ENCODE assay signal across 33 cellular contexts in genomic region chr2:236303935-236304334, GRCh38. TPM values are rescaled to one million over a fixed set of nuclear protein-coding genes. Genes with fewer than 3 reads are reported as not detected.
"Had no signal": no experiment of that assay in that cellular context is flagged by ENCODE, and none has a peak within 500 bp of the region (broad histone marks: within the 10 kb centered on the region; RNA-seq: fewer than 3 reads in every experiment).

No MANE protein-coding gene starts in this region.

- DNase-seq: natural killer cell; occipital lobe; ovary; posterior cingulate gyrus; psoas muscle; right cardiac atrium; spleen; stimulated activated CD4-positive, alpha-beta T cell treated with anti-CD3 and anti-CD28 coated beads, Interleukin-12 subunit alpha, Interleukin-12 subunit beta, amount 100 ng/mL, for 4 hours; stimulated activated CD4-positive, alpha-beta T cell treated with anti-CD3 and anti-CD28 coated beads, Interleukin-1b, Interleukin-23, amount 100 ng/mL, for 48 hours; stimulated activated CD4-positive, alpha-beta T cell treated with anti-CD3 and anti-CD28 coated beads, Interleukin-4, amount 100 ng/mL, for 1 hour; stimulated activated CD4-positive, alpha-beta T cell treated with anti-CD3 and anti-CD28 coated beads, Interleukin-4, amount 100 ng/mL, for 4 hours; stimulated activated CD8-positive, alpha-beta memory T cell treated with anti-CD3 and anti-CD28 coated beads, Interleukin-4, amount 100 ng/mL, for 48 hours; stimulated activated naive CD4-positive, alpha-beta T cell; stimulated activated naive CD8-positive, alpha-beta T cell treated with anti-CD3 and anti-CD28 coated beads, Interleukin-15, amount 100 ng/mL, for 72 hours; stimulated activated naive CD8-positive, alpha-beta T cell treated with anti-CD3 and anti-CD28 coated beads, Interleukin-15, Interleukin-2, amounts not matched to agents 100 U/mL and 50 U/mL, for 24 hours; substantia nigra; testis; tibial artery; transverse colon; upper lobe of right lung; uterus had no signal

- H3K36me3 ChIP-seq: neural progenitor cell, ovary, spleen, suprapubic skin, tibial artery, transverse colon, upper lobe of right lung, uterus had no signal

- H3K4me1 ChIP-seq: parathyroid adenoma, spleen, suprapubic skin, testis, tibial artery, transverse colon, upper lobe of right lung, uterus had no signal

- ATAC-seq: natural killer cell; psoas muscle; right cardiac atrium; sciatic nerve; stimulated activated memory B cell treated with anti-CD40 and anti-IgM and Interleukin-4, amounts not matched to agents 10 μg/mL and 1 μg/mL and 100 μg/mL, for 72 hours; stimulated activated naive CD8-positive, alpha-beta T cell treated with anti-CD3 and anti-CD28 coated beads, Interleukin-15, amount 100 ng/mL, for 72 hours; stimulated activated naive CD8-positive, alpha-beta T cell treated with anti-CD3 and anti-CD28 coated beads, Interleukin-15, Interleukin-2, amounts not matched to agents 100 U/mL and 50 U/mL, for 24 hours; upper lobe of right lung had no signal

- H3K27ac ChIP-seq: neural progenitor cell, ovary, parathyroid adenoma, psoas muscle, skin epidermis, spleen, suprapubic skin, testis, tibial artery, transverse colon, upper lobe of right lung, uterus had no signal

- H3K9ac ChIP-seq: neural progenitor cell, parathyroid adenoma had no signal

- H2AFZ ChIP-seq: neural progenitor cell, parathyroid adenoma had no signal

- H3K9me3 ChIP-seq: ovary, psoas muscle, spleen, suprapubic skin, testis, tibial artery, transverse colon, upper lobe of right lung, uterus had no signal

- H3K4me3 ChIP-seq: neural progenitor cell, ovary, psoas muscle, skin epidermis, smooth muscle cell, spleen, suprapubic skin, testis, tibial artery, transverse colon, upper lobe of right lung, uterus had no signal

- H3K27me3 ChIP-seq: neural progenitor cell, ovary, testis, tibial artery, transverse colon, upper lobe of right lung, uterus had no signal

- H3K4me2 ChIP-seq: neural progenitor cell, smooth muscle cell had no signal

RNA-seq across cellular contexts. Expression of gene ASB18, which starts 39.7 kb away (rescaled TPM):
- total RNA-seq: natural killer cell, osteoblast, ovary, progenitor cell of endocrine pancreas, renal cortical epithelial cell, sciatic nerve, smooth muscle cell, spleen, transverse colon, upper lobe of right lung, urinary bladder, uterus had no signal
- polyA plus RNA-seq: neural cell, ovary, spleen, urinary bladder had no signal
